ENCODE assay signal across 9 cellular contexts in genomic region chr10:31709028-31709427, GRCh38.
DNase-seq lines count a peak whose midpoint lies in the region; ATAC-seq and TF ChIP-seq lines count a peak whose summit lies in the region.
"Had no signal": no experiment of that assay in that cellular context is flagged by ENCODE, and none has a peak within 500 bp of the region (broad histone marks: within the 10 kb centered on the region; RNA-seq: fewer than 3 reads in every experiment).

No MANE protein-coding gene starts in this region.

- H3K4me1 ChIP-seq in esophagus muscularis mucosa (peaks cover 39 to 47% (median 43%) of the 10 kb centered on the region in 4 donors), psoas muscle (peaks cover 36% of the 10 kb centered on the region), HAP-1 (no peaks in the 10 kb centered on the region)

- DNase-seq in DMS 273 treated with DMSO at 0.1 percent for 48 hours (lab: John Stamatoyannopoulos, UW): peak; percentile 42
- DNase-seq in NCI-H1694 treated with DMSO at 0.1 percent for 48 hours (lab: John Stamatoyannopoulos, UW): peak; percentile 49
- no peak for DNase-seq in esophagus muscularis mucosa (ENCODE audit: extremely low spot score)
- peak in 1 of 2 donors; percentile 60 for DNase-seq in psoas muscle
- no peak for DNase-seq in HAP-1 (ENCODE audit: low spot score in 2 of 2)
- no peak for DNase-seq in activated CD4-positive, alpha-beta memory T cell treated with anti-CD3 and anti-CD28 coated beads for 36 hours

- H3K27me3 ChIP-seq in esophagus muscularis mucosa (no peaks in the 10 kb centered on the region), psoas muscle (ENCODE audit: insufficient read depth in 3 of 3, low read length in 2 of 3) (no peaks in the 10 kb centered on the region), HAP-1 (ENCODE audit: low read depth) (no peaks in the 10 kb centered on the region)

- peaks cover 6% of the 10 kb centered on the region for H3K36me3 Mint-ChIP-seq in activated CD4-positive, alpha-beta memory T cell treated with anti-CD3 and anti-CD28 coated beads for 36 hours

- peaks cover 24% of the 10 kb centered on the region for H3K4me1 Mint-ChIP-seq in activated CD4-positive, alpha-beta memory T cell treated with anti-CD3 and anti-CD28 coated beads for 36 hours (ENCODE audit: low read depth)

- no peak overlapping the region for H3K4me3 Mint-ChIP-seq in activated CD4-positive, alpha-beta memory T cell treated with anti-CD3 and anti-CD28 coated beads for 36 hours

- H3K4me3 ChIP-seq in esophagus muscularis mucosa: no peak overlapping the region
- no peak overlapping the region for H3K4me3 ChIP-seq in psoas muscle
- H3K4me3 ChIP-seq in HAP-1: no peak overlapping the region

- H3K9me3 Mint-ChIP-seq in activated CD4-positive, alpha-beta memory T cell treated with anti-CD3 and anti-CD28 coated beads for 36 hours: peaks cover 28% of the 10 kb centered on the region

- H3K36me3 ChIP-seq in esophagus muscularis mucosa (no peaks in the 10 kb centered on the region), psoas muscle (ENCODE audit: insufficient read depth in 1 of 2, low read depth in 1 of 2) (no peaks in the 10 kb centered on the region), HAP-1 (replicated peaks) (no peaks in the 10 kb centered on the region)

- POLR2A ChIA-PET in activated CD4-positive, alpha-beta memory T cell treated with anti-CD3 and anti-CD28 coated beads for 36 hours (lab: Charles Lee): no interaction called here

- 65% methylated on average over 3 of the region's 3 CpGs for WGBS in esophagus muscularis mucosa
- WGBS in psoas muscle, 3 donors: 6 to 12% (median 9%) methylated on average over 3 of the region's 3 CpGs

- intact Hi-C loops in esophagus muscularis mucosa (cut with DNase I): loop anchor here (5.0 kb wide), 1 partner anchor 48 kb away; no protein-coding TSS in a partner anchor
- intact Hi-C loops in psoas muscle (cut with DNase I): loop anchor here (1.0 to 5.0 kb wide), 3 partner anchors 48 to 100 kb away; no protein-coding TSS in a partner anchor
- intact Hi-C loops in activated CD4-positive, alpha-beta memory T cell treated with anti-CD3 and anti-CD28 coated beads for 36 hours (cut with micrococcal nuclease): loop anchor here (5.0 to 10.0 kb wide), 3 partner anchors 364 to 677 kb away; partner anchors contain the start of gene ZNF438

- H3K9me3 ChIP-seq in esophagus muscularis mucosa (peaks cover 0 to 28% (median 24%) of the 10 kb centered on the region in 4 donors), psoas muscle (peaks cover 20% of the 10 kb centered on the region), HAP-1 (no peaks in the 10 kb centered on the region)

- H3K27ac ChIP-seq in esophagus muscularis mucosa (replicated peaks in 1 of 4): peak overlapping the region; percentile 71 to 82 (median 74)
- H3K27ac ChIP-seq in psoas muscle: peak overlapping the region; percentile 96

- CTCF ChIA-PET in activated CD4-positive, alpha-beta memory T cell treated with anti-CD3 and anti-CD28 coated beads for 36 hours (lab: Charles Lee): interaction anchor here (0.5 to 2.1 kb wide), 6 partner anchors 60 to 1039 kb away, joined by 3 to 5 read pairs (median 4); no protein-coding TSS in a partner anchor

- TF ChIP-seq CTCF in esophagus muscularis mucosa (IDR thresholded peaks at IDR 0.05) (peak in 2 of 3 experiments; percentile 18 to 30), psoas muscle (IDR thresholded peaks at IDR 0.05) (peak; percentile 52)

- no peak for TF ChIP-seq EP300 in esophagus muscularis mucosa (IDR thresholded peaks at IDR 0.05)

- peak; percentile 95 to 98 (median 96) for ATAC-seq in psoas muscle
- ATAC-seq in HG03354 (IDR thresholded peaks at IDR 0.05; ENCODE audit: poor library complexity, severe bottlenecking, unreplicated experiment): no peak
- no peak for ATAC-seq in GM21576 (IDR thresholded peaks at IDR 0.05; ENCODE audit: unreplicated experiment)
- ATAC-seq: activated T-helper 17 cell treated with anti-CD3 and anti-CD28 coated beads, Interleukin-2, amount 50 U/mL, for 72 hours had no signal

- TF ChIP-seq POLR2A in esophagus muscularis mucosa (IDR thresholded peaks at IDR 0.05; ENCODE audit: low read depth): no peak

- H3K27me3 Mint-ChIP-seq in activated CD4-positive, alpha-beta memory T cell treated with anti-CD3 and anti-CD28 coated beads for 36 hours: no peaks in the 10 kb centered on the region

- no peak overlapping the region for H3K27ac Mint-ChIP-seq in activated CD4-positive, alpha-beta memory T cell treated with anti-CD3 and anti-CD28 coated beads for 36 hours

- in situ Hi-C loops in HAP-1 (cut with MboI; ENCODE audit: low sequenced_read_pairs): no loop called here

Comparison
In these comparisons a context has a peak if more than half of its experiments do, and no peak if none do; other contexts are left out.
1. DNase-seq: peak in DMS 273 treated with DMSO at 0.1 percent for 48 hours (single experiment) and NCI-H1694 treated with DMSO at 0.1 percent for 48 hours (single experiment); none in esophagus muscularis mucosa (single experiment), HAP-1 (0 of 2) and activated CD4-positive, alpha-beta memory T cell treated with anti-CD3 and anti-CD28 coated beads for 36 hours (single experiment).
2. ATAC-seq: peak in psoas muscle (4 of 4); none in HG03354 (single experiment) and GM21576 (single experiment).